16 cellular contexts compared by ENCODE assay signal in genomic region chr4:113471141-113471860, GRCh38.
DNase-seq lines count a peak whose midpoint lies in the region; ATAC-seq and TF ChIP-seq lines count a peak whose summit lies in the region.
"Had no signal": no experiment of that assay in that cellular context is flagged by ENCODE, and none has a peak within 500 bp of the region (broad histone marks: within the 10 kb centered on the region; RNA-seq: fewer than 3 reads in every experiment).

No MANE protein-coding gene starts in this region.

- ATAC-seq in activated naive CD8-positive, alpha-beta T cell treated with anti-CD3 and anti-CD28 coated beads, Interleukin-2, amount 50 U/mL, for 24 hours: no peak
- ATAC-seq in activated T-helper 17 cell treated with anti-CD3 and anti-CD28 coated beads, Interleukin-2, amount 50 U/mL, for 72 hours (replicated peaks): no peak
- ATAC-seq in HG03342 (IDR thresholded peaks at IDR 0.05; ENCODE audit: unreplicated experiment) (no peak), lower lobe of right lung (no peak)
- ATAC-seq: activated CD8-positive, alpha-beta T cell treated with anti-CD3 and anti-CD28 coated beads for 36 hours; effector memory CD8-positive, alpha-beta T cell had no signal

- no peaks in the 10 kb centered on the region for H3K27me3 ChIP-seq in lower lobe of right lung (ENCODE audit: low read depth)
- H3K27me3 ChIP-seq: SJSA1, testis had no signal

- peaks cover 28% of the 10 kb centered on the region for H3K36me3 Mint-ChIP-seq in activated naive CD8-positive, alpha-beta T cell
- peaks cover 48% of the 10 kb centered on the region for H3K36me3 Mint-ChIP-seq in activated naive CD8-positive, alpha-beta T cell treated with anti-CD3 and anti-CD28 coated beads, Interleukin-2, amount 50 U/mL, for 24 hours (ENCODE audit: low read depth)
- peaks cover 51% of the 10 kb centered on the region for H3K36me3 Mint-ChIP-seq in activated T-helper 17 cell treated with anti-CD3 and anti-CD28 coated beads, Interleukin-2, amount 50 U/mL, for 72 hours (ENCODE audit: low read depth)

- H3K27ac Mint-ChIP-seq in activated naive CD8-positive, alpha-beta T cell: peak overlapping the region; percentile 56
- H3K27ac Mint-ChIP-seq in activated naive CD8-positive, alpha-beta T cell treated with anti-CD3 and anti-CD28 coated beads, Interleukin-2, amount 50 U/mL, for 24 hours: no peak overlapping the region
- H3K27ac Mint-ChIP-seq in activated T-helper 17 cell treated with anti-CD3 and anti-CD28 coated beads, Interleukin-2, amount 50 U/mL, for 72 hours: peak overlapping the region; percentile 20
- H3K27ac Mint-ChIP-seq: activated CD8-positive, alpha-beta T cell treated with anti-CD3 and anti-CD28 coated beads for 36 hours had no signal

- peaks cover 55% of the 10 kb centered on the region for H3K4me1 Mint-ChIP-seq in activated naive CD8-positive, alpha-beta T cell (ENCODE audit: low read depth)
- H3K4me1 Mint-ChIP-seq in activated naive CD8-positive, alpha-beta T cell treated with anti-CD3 and anti-CD28 coated beads, Interleukin-2, amount 50 U/mL, for 24 hours: peaks cover 57% of the 10 kb centered on the region
- H3K4me1 Mint-ChIP-seq in activated T-helper 17 cell treated with anti-CD3 and anti-CD28 coated beads, Interleukin-2, amount 50 U/mL, for 72 hours: peaks cover 31% of the 10 kb centered on the region
- H3K4me1 Mint-ChIP-seq: immature natural killer cell had no signal

- H3K4me1 ChIP-seq in lower lobe of right lung: peaks cover 21% of the 10 kb centered on the region

- H3K27ac ChIP-seq in lower lobe of right lung: no peak overlapping the region
- H3K27ac ChIP-seq: SJSA1, testis had no signal

- H3K36me3 ChIP-seq in lower lobe of right lung: no peaks in the 10 kb centered on the region
- H3K36me3 ChIP-seq: SJSA1 had no signal

- no peak overlapping the region for H3K4me3 Mint-ChIP-seq in activated naive CD8-positive, alpha-beta T cell
- H3K4me3 Mint-ChIP-seq in activated naive CD8-positive, alpha-beta T cell treated with anti-CD3 and anti-CD28 coated beads, Interleukin-2, amount 50 U/mL, for 24 hours: no peak overlapping the region
- no peak overlapping the region for H3K4me3 Mint-ChIP-seq in activated T-helper 17 cell treated with anti-CD3 and anti-CD28 coated beads, Interleukin-2, amount 50 U/mL, for 72 hours
- H3K4me3 Mint-ChIP-seq: activated CD8-positive, alpha-beta T cell treated with anti-CD3 and anti-CD28 coated beads for 36 hours; effector memory CD8-positive, alpha-beta T cell; immature natural killer cell had no signal

- H3K9me3 ChIP-seq in lower lobe of right lung: no peaks in the 10 kb centered on the region
- H3K9me3 ChIP-seq: SJSA1, testis had no signal

- intact Hi-C loops in lower lobe of right lung (cut with DNase I): no loop called here

- no peak for DNase-seq in activated naive CD8-positive, alpha-beta T cell treated with anti-CD3 and anti-CD28 coated beads, Interleukin-2, amount 50 U/mL, for 24 hours
- DNase-seq in fibroblast of the aortic adventitia (ENCODE audit: low read depth) (peak; percentile 81), stromal cell of bone marrow (ENCODE audit: low read depth) (peak; percentile 62), ecto neural progenitor cell (ENCODE audit: low spot score) (no peak), lower lobe of right lung (no peak)
- DNase-seq: ACHN; activated CD8-positive, alpha-beta T cell treated with anti-CD3 and anti-CD28 coated beads for 36 hours; effector memory CD8-positive, alpha-beta T cell; immature natural killer cell; NCI-H1694; NCI-H510A; testis had no signal

- H3K4me3 ChIP-seq in fibroblast of the aortic adventitia (ENCODE audit: low read depth, low read length) (no peak overlapping the region), lower lobe of right lung (no peak overlapping the region)
- H3K4me3 ChIP-seq: SJSA1, testis had no signal

- H3K27me3 Mint-ChIP-seq in activated naive CD8-positive, alpha-beta T cell: no peaks in the 10 kb centered on the region
- H3K27me3 Mint-ChIP-seq in activated naive CD8-positive, alpha-beta T cell treated with anti-CD3 and anti-CD28 coated beads, Interleukin-2, amount 50 U/mL, for 24 hours: no peaks in the 10 kb centered on the region
- H3K27me3 Mint-ChIP-seq in activated T-helper 17 cell treated with anti-CD3 and anti-CD28 coated beads, Interleukin-2, amount 50 U/mL, for 72 hours: no peaks in the 10 kb centered on the region
- H3K27me3 Mint-ChIP-seq: activated CD8-positive, alpha-beta T cell treated with anti-CD3 and anti-CD28 coated beads for 36 hours; effector memory CD8-positive, alpha-beta T cell had no signal

- TF ChIP-seq CTCF in fibroblast of the aortic adventitia (IDR thresholded peaks at IDR 0.05; ENCODE audit: insufficient read depth, low read length) (no peak), lower lobe of right lung (IDR thresholded peaks at IDR 0.05) (no peak)

- H3K9me3 Mint-ChIP-seq in activated naive CD8-positive, alpha-beta T cell (ENCODE audit: low read depth): peaks cover 3% of the 10 kb centered on the region
- H3K9me3 Mint-ChIP-seq in activated naive CD8-positive, alpha-beta T cell treated with anti-CD3 and anti-CD28 coated beads, Interleukin-2, amount 50 U/mL, for 24 hours: peaks cover 3% of the 10 kb centered on the region
- peaks cover 7% of the 10 kb centered on the region for H3K9me3 Mint-ChIP-seq in activated T-helper 17 cell treated with anti-CD3 and anti-CD28 coated beads, Interleukin-2, amount 50 U/mL, for 72 hours
- H3K9me3 Mint-ChIP-seq: effector memory CD8-positive, alpha-beta T cell had no signal

Comparison
In these comparisons a context has a peak if more than half of its experiments do, and no peak if none do; other contexts are left out.
1. DNase-seq: peak in fibroblast of the aortic adventitia (single experiment) and stromal cell of bone marrow (single experiment); none in activated naive CD8-positive, alpha-beta T cell treated with anti-CD3 and anti-CD28 coated beads, Interleukin-2, amount 50 U/mL, for 24 hours (single experiment), ecto neural progenitor cell (single experiment) and lower lobe of right lung (single experiment).